Comparison of ENCODE assay signal across 20 cellular contexts in the genomic region with DNA sequence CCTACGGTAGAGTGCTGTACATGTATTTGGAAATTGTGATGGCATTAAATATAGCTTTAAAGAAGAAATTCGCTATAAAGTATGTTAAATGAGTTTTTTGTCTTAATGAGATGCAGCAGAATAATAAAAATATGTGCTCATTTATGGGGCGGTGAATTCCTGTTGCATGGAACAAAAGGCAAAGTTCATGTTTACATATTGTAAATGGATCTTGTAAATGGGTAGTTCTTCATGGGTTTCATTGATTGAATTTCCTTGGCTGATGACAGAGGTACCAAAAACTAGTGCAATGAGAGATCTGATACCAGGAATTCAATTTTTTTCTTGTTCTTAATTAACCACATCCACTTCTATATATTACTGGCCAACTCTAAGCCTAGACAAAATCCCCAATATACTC.
"Had no signal": no experiment of that assay in that cellular context is flagged by ENCODE, and none has a peak within 500 bp of the region (broad histone marks: within the 10 kb centered on the region; RNA-seq: fewer than 3 reads in every experiment).

No MANE protein-coding gene starts in this region.

- DNase-seq: islet precursor cell; left lung; naive thymus-derived CD4-positive, alpha-beta T cell; ovary; spleen; stimulated activated CD4-positive, alpha-beta T cell treated with anti-CD3 and anti-CD28 coated beads, Interleukin-4, amount 100 ng/mL, for 24 hours; stimulated activated naive CD4-positive, alpha-beta T cell; tibial artery; trophoblast cell; upper lobe of right lung; uterus had no signal

- H3K27ac ChIP-seq: hepatocyte, left lung, ovary, right atrium auricular region, skin epidermis, spleen, suprapubic skin, thoracic aorta, tibial artery, upper lobe of right lung, uterus had no signal

- H3K27me3 ChIP-seq: hepatocyte, left lung, ovary, right atrium auricular region, spleen, suprapubic skin, tibial artery, upper lobe of right lung had no signal

- H3K36me3 ChIP-seq: left lung, ovary, right atrium auricular region, spleen, suprapubic skin, thoracic aorta, tibial artery, upper lobe of right lung, uterus had no signal

- H3K4me3 ChIP-seq: hepatocyte, left lung, lung, ovary, right atrium auricular region, skin epidermis, spleen, suprapubic skin, thoracic aorta, tibial artery, upper lobe of right lung, uterus had no signal

- H3K4me1 ChIP-seq: right atrium auricular region, spleen, suprapubic skin, upper lobe of right lung, uterus had no signal

- ATAC-seq: natural killer cell treated with Interleukin-12 subunit alpha and Interleukin-12 subunit beta and Interleukin-15 and Interleukin-18, amount 100 ng/mL, for 72 hours; sciatic nerve; stimulated activated effector memory CD8-positive, alpha-beta T cell treated with anti-CD3 and anti-CD28 coated beads, Interleukin-12 subunit alpha, Interleukin-12 subunit beta, amount 100 ng/mL, for 72 hours had no signal

- H3K9me3 ChIP-seq: left lung, ovary, right atrium auricular region, spleen, suprapubic skin, thoracic aorta, tibial artery, upper lobe of right lung, uterus had no signal
